In the genomic region with DNA sequence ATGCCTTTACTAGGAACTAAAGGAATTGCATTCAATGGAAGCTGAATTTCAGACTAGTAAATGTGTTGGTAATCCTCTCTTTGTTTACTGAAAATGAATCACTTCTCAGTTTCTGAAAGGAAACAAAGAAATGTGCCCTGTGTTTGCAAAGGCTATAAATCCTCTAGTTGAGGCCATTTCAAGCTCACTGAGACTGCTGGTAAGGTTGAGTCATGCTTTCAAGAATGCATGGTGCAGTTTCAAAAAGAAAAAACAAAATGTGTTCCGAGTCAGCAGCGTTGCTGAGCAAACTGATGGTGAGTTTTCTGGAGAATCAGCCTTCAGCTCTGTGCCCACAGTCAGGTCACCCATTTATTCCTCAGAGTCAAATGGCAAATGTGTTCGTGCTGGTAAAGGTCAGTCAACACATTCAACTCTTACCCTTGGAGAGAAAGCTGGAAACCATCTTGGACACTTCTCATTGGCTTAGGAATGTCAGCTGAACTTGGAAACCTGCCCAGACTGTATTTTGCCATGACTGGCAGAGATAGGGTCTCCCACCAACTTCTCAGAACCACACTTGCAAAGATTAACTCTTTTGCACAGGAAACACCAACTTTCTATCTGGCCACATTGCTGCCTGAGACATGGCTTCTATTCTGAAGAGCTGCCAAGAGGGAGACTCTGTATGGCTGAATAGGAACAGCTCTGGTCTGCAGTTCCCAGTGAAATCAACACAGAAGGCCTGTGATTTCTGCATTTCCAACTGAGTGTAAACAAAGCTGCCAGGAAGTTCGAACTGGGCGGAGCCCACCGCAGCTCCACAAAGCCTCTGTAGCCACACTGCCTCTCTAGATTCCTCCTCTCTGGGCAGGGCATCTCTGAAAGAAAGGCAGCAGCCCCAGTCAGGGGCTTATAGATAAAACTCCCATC, we compare ENCODE assay signal across 8 cellular contexts.
DNase-seq lines count a peak whose midpoint lies in the region; ATAC-seq and TF ChIP-seq lines count a peak whose summit lies in the region.

No MANE protein-coding gene starts in this region.

- H3K4me1 Mint-ChIP-seq in T-helper 2 cell treated with Interferon-gamma antibody and Interleukin-4, amounts not matched to agents 5 μg/mL and 100 μg/mL, for 36 hours (ENCODE audit: low read depth): peaks cover 38% of the 10 kb centered on the region

- H3K27me3 Mint-ChIP-seq in T-helper 2 cell treated with Interferon-gamma antibody and Interleukin-4, amounts not matched to agents 5 μg/mL and 100 μg/mL, for 36 hours (ENCODE audit: low read depth): peaks cover 34% of the 10 kb centered on the region

- peak overlapping the region; percentile 72 for H3K27ac Mint-ChIP-seq in T-helper 2 cell treated with Interferon-gamma antibody and Interleukin-4, amounts not matched to agents 5 μg/mL and 100 μg/mL, for 36 hours

- peak; percentile 19 for DNase-seq in GM06990 (ENCODE audit: extremely low read depth, insufficient read length)
- peak; percentile 66 for DNase-seq in T-helper 2 cell treated with Interferon-gamma antibody and Interleukin-4, amounts not matched to agents 5 μg/mL and 100 μg/mL, for 36 hours (ENCODE audit: low spot score)
- DNase-seq in fibroblast of villous mesenchyme (ENCODE audit: low read depth): peak; percentile 94
- peak; percentile 92 for DNase-seq in retinal pigment epithelial cell (ENCODE audit: low read depth)
- DNase-seq in inferior parietal cortex (ENCODE audit: extremely low spot score): no peak
- DNase-seq in SKM-1 treated with dmso at 0.1 percent for 144 hours (lab: John Stamatoyannopoulos, UW; ENCODE audit: unreplicated experiment): no peak

- peaks cover 4% of the 10 kb centered on the region for H3K36me3 Mint-ChIP-seq in T-helper 2 cell treated with Interferon-gamma antibody and Interleukin-4, amounts not matched to agents 5 μg/mL and 100 μg/mL, for 36 hours (ENCODE audit: low read depth)

- TF ChIP-seq CTCF in GM06990 (IDR thresholded peaks at IDR 0.05; ENCODE audit: insufficient read depth, low read length, poor library complexity, severe bottlenecking) (no peak), fibroblast of villous mesenchyme (IDR thresholded peaks at IDR 0.05; ENCODE audit: insufficient read depth, low read depth, low read length) (no peak), retinal pigment epithelial cell (conservative IDR thresholded peaks at IDR 0.05; ENCODE audit: low read depth, low read length) (no peak)

- ATAC-seq in GM19452 (IDR thresholded peaks at IDR 0.05; ENCODE audit: unreplicated experiment): peak; percentile 81
- peak; percentile 91 for ATAC-seq in HG03342 (IDR thresholded peaks at IDR 0.05; ENCODE audit: unreplicated experiment)

- H3K4me3 Mint-ChIP-seq in T-helper 2 cell treated with Interferon-gamma antibody and Interleukin-4, amounts not matched to agents 5 μg/mL and 100 μg/mL, for 36 hours: peak overlapping the region; percentile 68

- H3K36me3 ChIP-seq in GM06990 (ENCODE audit: control insufficient read depth, insufficient read depth, low read length): no peaks in the 10 kb centered on the region

- H3K4me3 ChIP-seq in GM06990 (replicated peaks; ENCODE audit: low read depth, low read length): peak overlapping the region; percentile 49
- peak overlapping the region; percentile 18 for H3K4me3 ChIP-seq in fibroblast of villous mesenchyme (ENCODE audit: low read depth, low read length)
- peak overlapping the region; percentile 38 for H3K4me3 ChIP-seq in retinal pigment epithelial cell (ENCODE audit: low read length)

- peaks cover 12% of the 10 kb centered on the region for H3K9me3 Mint-ChIP-seq in T-helper 2 cell treated with Interferon-gamma antibody and Interleukin-4, amounts not matched to agents 5 μg/mL and 100 μg/mL, for 36 hours

- H3K27me3 ChIP-seq in GM06990 (replicated peaks; ENCODE audit: control insufficient read depth, insufficient read depth, low read length): no peaks in the 10 kb centered on the region

Comparison
In these comparisons a context has a peak if more than half of its experiments do, and no peak if none do; other contexts are left out.
1. DNase-seq: peak in GM06990 (single experiment), T-helper 2 cell treated with Interferon-gamma antibody and Interleukin-4, amounts not matched to agents 5 μg/mL and 100 μg/mL, for 36 hours (single experiment), fibroblast of villous mesenchyme (single experiment) and retinal pigment epithelial cell (single experiment); none in inferior parietal cortex (single experiment) and SKM-1 treated with dmso at 0.1 percent for 144 hours (single experiment).
2. Peak in every context shown above with its lines, with median percentiles within 50 percentile points of each other: H3K4me3 ChIP-seq.